15 cellular contexts compared by ENCODE assay signal in genomic region chr1:110916274-110916668, GRCh38. TPM values are rescaled to one million over a fixed set of nuclear protein-coding genes. Genes with fewer than 3 reads are reported as not detected.
DNase-seq lines count a peak whose midpoint lies in the region; ATAC-seq lines count a peak whose summit lies in the region.
"Had no signal": no experiment of that assay in that cellular context is flagged by ENCODE, and none has a peak within 500 bp of the region (broad histone marks: within the 10 kb centered on the region; RNA-seq: fewer than 3 reads in every experiment).

No MANE protein-coding gene starts in this region.

- H3K79me2 ChIP-seq in Karpas-422 (ENCODE audit: low read length): no peaks in the 10 kb centered on the region

- no peaks in the 10 kb centered on the region for H3K9me2 ChIP-seq in Karpas-422 (replicated peaks; ENCODE audit: insufficient read depth, low read length)

- H3K27me3 ChIP-seq in Karpas-422 (ENCODE audit: low read length) (no peaks in the 10 kb centered on the region), aorta (ENCODE audit: control insufficient read depth in 1 of 2, insufficient read depth in 2 of 2, low read length in 1 of 2) (no peaks in the 10 kb centered on the region)
- H3K27me3 ChIP-seq: esophagus muscularis mucosa, ovary, SJCRH30 had no signal

- no peak overlapping the region for H3K9ac ChIP-seq in Karpas-422 (ENCODE audit: low read length)

- H4K20me1 ChIP-seq in Karpas-422 (ENCODE audit: insufficient read depth, low read depth, low read length): no peaks in the 10 kb centered on the region

- H3K4me1 Mint-ChIP-seq in activated T-cell treated with anti-CD3 and anti-CD28 coated beads, Interleukin-2, amount 50 U/mL, for 24 hours (ENCODE audit: low read depth): peaks cover 15% of the 10 kb centered on the region
- peaks cover 11% of the 10 kb centered on the region for H3K4me1 Mint-ChIP-seq in activated T-helper 17 cell treated with anti-CD3 and anti-CD28 coated beads, Interleukin-2, amount 50 U/mL, for 72 hours
- peaks cover 15 to 18% of the 10 kb centered on the region in 2 donors for H3K4me1 Mint-ChIP-seq in natural killer cell treated with Interleukin-12 subunit alpha and Interleukin-12 subunit beta and Interleukin-15 and Interleukin-18, amount 100 ng/mL, for 72 hours (ENCODE audit: low read depth in 2 of 2)

- no peaks in the 10 kb centered on the region for H3K36me3 Mint-ChIP-seq in activated T-cell treated with anti-CD3 and anti-CD28 coated beads, Interleukin-2, amount 50 U/mL, for 24 hours (ENCODE audit: low read depth)
- H3K36me3 Mint-ChIP-seq in activated T-helper 17 cell treated with anti-CD3 and anti-CD28 coated beads, Interleukin-2, amount 50 U/mL, for 72 hours (ENCODE audit: low read depth): no peaks in the 10 kb centered on the region
- peaks cover 17% of the 10 kb centered on the region for H3K36me3 Mint-ChIP-seq in natural killer cell treated with Interleukin-12 subunit alpha and Interleukin-12 subunit beta and Interleukin-15 and Interleukin-18, amount 100 ng/mL, for 72 hours

- peak overlapping the region; percentile 53 for H3K4me2 ChIP-seq in Karpas-422 (ENCODE audit: low read depth, low read length, poor library complexity, severe bottlenecking)

- no peaks in the 10 kb centered on the region for H3K27me3 Mint-ChIP-seq in activated T-cell treated with anti-CD3 and anti-CD28 coated beads, Interleukin-2, amount 50 U/mL, for 24 hours
- no peaks in the 10 kb centered on the region for H3K27me3 Mint-ChIP-seq in activated T-helper 17 cell treated with anti-CD3 and anti-CD28 coated beads, Interleukin-2, amount 50 U/mL, for 72 hours
- peaks cover 3 to 8% of the 10 kb centered on the region in 2 donors for H3K27me3 Mint-ChIP-seq in natural killer cell treated with Interleukin-12 subunit alpha and Interleukin-12 subunit beta and Interleukin-15 and Interleukin-18, amount 100 ng/mL, for 72 hours

- no peaks in the 10 kb centered on the region for H3K9me3 ChIP-seq in Karpas-422 (ENCODE audit: low read length)
- H3K9me3 ChIP-seq in aorta (ENCODE audit: control insufficient read depth, low read length): no peaks in the 10 kb centered on the region
- H3K9me3 ChIP-seq: HAP-1, ovary, SJCRH30 had no signal

- 67% methylated on average over 2 of the region's 2 CpGs for WGBS in aorta, 2 donors

- ATAC-seq in activated T-helper 17 cell treated with anti-CD3 and anti-CD28 coated beads, Interleukin-2, amount 50 U/mL, for 72 hours (replicated peaks): no peak
- ATAC-seq in natural killer cell treated with Interleukin-12 subunit alpha and Interleukin-12 subunit beta and Interleukin-15 and Interleukin-18, amount 100 ng/mL, for 72 hours: no peak
- ATAC-seq in aorta (ENCODE audit: low FRiP score) (no peak), GM19023 (IDR thresholded peaks at IDR 0.05; ENCODE audit: unreplicated experiment) (no peak)

- H3K4me3 ChIP-seq in Karpas-422 (ENCODE audit: low read length) (no peak overlapping the region), aorta (ENCODE audit: low read length in 2 of 2) (no peak overlapping the region)
- H3K4me3 ChIP-seq: esophagus muscularis mucosa, HAP-1, ovary, SJCRH30 had no signal

- H3K36me3 ChIP-seq in Karpas-422 (ENCODE audit: insufficient read depth, low read length): no peaks in the 10 kb centered on the region; the same call in 1 of the 2 replicates
- H3K36me3 ChIP-seq in aorta (ENCODE audit: control insufficient read depth in 1 of 2, insufficient read depth in 2 of 2, low read length in 1 of 2): no peaks in the 10 kb centered on the region
- H3K36me3 ChIP-seq: esophagus muscularis mucosa, HAP-1, ovary, SJCRH30 had no signal

- intact Hi-C loops in aorta (cut with DNase I): no loop called here

- H3K27ac ChIP-seq in Karpas-422 (ENCODE audit: low read length) (no peak overlapping the region), aorta (ENCODE audit: low read depth in 1 of 2, low read length in 2 of 2) (no peak overlapping the region)
- H3K27ac ChIP-seq: esophagus muscularis mucosa, ovary, SJCRH30 had no signal

- no peak overlapping the region for H2AFZ ChIP-seq in Karpas-422 (ENCODE audit: low read length)

- H3K27ac Mint-ChIP-seq in activated T-cell treated with anti-CD3 and anti-CD28 coated beads, Interleukin-2, amount 50 U/mL, for 24 hours: peak overlapping the region; percentile 53
- H3K27ac Mint-ChIP-seq in activated T-helper 17 cell treated with anti-CD3 and anti-CD28 coated beads, Interleukin-2, amount 50 U/mL, for 72 hours: peak overlapping the region; percentile 28
- peak overlapping the region; percentile 62 to 65 for H3K27ac Mint-ChIP-seq in natural killer cell treated with Interleukin-12 subunit alpha and Interleukin-12 subunit beta and Interleukin-15 and Interleukin-18, amount 100 ng/mL, for 72 hours

- H3K4me1 ChIP-seq in Karpas-422 (ENCODE audit: low read length): peaks cover 7% of the 10 kb centered on the region
- H3K4me1 ChIP-seq in aorta (ENCODE audit: control insufficient read depth in 1 of 2, insufficient read depth in 2 of 2, low read length in 2 of 2): no peaks in the 10 kb centered on the region
- H3K4me1 ChIP-seq: esophagus muscularis mucosa, HAP-1, SJCRH30 had no signal

- DNase-seq in activated T-cell treated with anti-CD3 and anti-CD28 coated beads, Interleukin-2, amount 50 U/mL, for 24 hours: no peak
- no peak for DNase-seq in activated T-cell treated with anti-CD3 and anti-CD28 coated beads for 4 hours
- DNase-seq in Karpas-422: no peak
- no peak for DNase-seq in natural killer cell treated with Interleukin-12 subunit alpha and Interleukin-12 subunit beta and Interleukin-15 and Interleukin-18, amount 100 ng/mL, for 72 hours (ENCODE audit: low spot score)
- DNase-seq in aorta: no peak
- no peak for DNase-seq in AG20443 (ENCODE audit: low spot score)
- DNase-seq: NCI-H187, NCI-H446 treated with DMSO at 0.1 percent for 48 hours, ovary had no signal

- peak overlapping the region; percentile 47 for H3K4me3 Mint-ChIP-seq in activated T-cell treated with anti-CD3 and anti-CD28 coated beads, Interleukin-2, amount 50 U/mL, for 24 hours
- H3K4me3 Mint-ChIP-seq in activated T-helper 17 cell treated with anti-CD3 and anti-CD28 coated beads, Interleukin-2, amount 50 U/mL, for 72 hours: peak overlapping the region; percentile 59
- H3K4me3 Mint-ChIP-seq in natural killer cell treated with Interleukin-12 subunit alpha and Interleukin-12 subunit beta and Interleukin-15 and Interleukin-18, amount 100 ng/mL, for 72 hours: peak overlapping the region; percentile 75

- H3K9me3 Mint-ChIP-seq in activated T-cell treated with anti-CD3 and anti-CD28 coated beads, Interleukin-2, amount 50 U/mL, for 24 hours: peaks cover 2% of the 10 kb centered on the region
- peaks cover 4% of the 10 kb centered on the region for H3K9me3 Mint-ChIP-seq in activated T-helper 17 cell treated with anti-CD3 and anti-CD28 coated beads, Interleukin-2, amount 50 U/mL, for 72 hours
- peaks cover 8% of the 10 kb centered on the region for H3K9me3 Mint-ChIP-seq in natural killer cell treated with Interleukin-12 subunit alpha and Interleukin-12 subunit beta and Interleukin-15 and Interleukin-18, amount 100 ng/mL, for 72 hours

RNA-seq across cellular contexts. Expression of gene CD53, which starts 43.3 kb away (rescaled TPM):
- total RNA-seq in Karpas-422 (2014; rRNA removed; shearing (Covaris generic); ENCODE audit: low replicate concordance): 101 and 154 TPM in 2 replicates
- 100 to 1,000 TPM; 315 to 427 TPM for total RNA-seq in activated T-helper 17 cell treated with anti-CD3 and anti-CD28 coated beads, Interleukin-2, amount 50 U/mL, for 72 hours
- 100 to 1,000 TPM; 357 to 897 TPM for total RNA-seq in natural killer cell treated with Interleukin-12 subunit alpha and Interleukin-12 subunit beta and Interleukin-15 and Interleukin-18, amount 100 ng/mL, for 72 hours
- 10 to 100 TPM; 38.3 to 50.7 TPM for total RNA-seq in aorta
- polyA plus RNA-seq in aorta: 10 to 100 TPM in 1 of 2 donors, 1 to 10 TPM in 1; 8.0 to 49.3 TPM
- total RNA-seq: glomerular endothelial cell had no signal

RNA-seq across cellular contexts. Expression of gene LRIF1, which starts 47.5 kb away (rescaled TPM):
- total RNA-seq in Karpas-422 (2014; rRNA removed; shearing (Covaris generic); ENCODE audit: low replicate concordance): 28.2 and 59.3 TPM in 2 replicates
- total RNA-seq in activated T-helper 17 cell treated with anti-CD3 and anti-CD28 coated beads, Interleukin-2, amount 50 U/mL, for 72 hours: 10 to 100 TPM; 11.6 to 16.4 TPM
- 10 to 100 TPM; 15.5 to 21.0 TPM for total RNA-seq in natural killer cell treated with Interleukin-12 subunit alpha and Interleukin-12 subunit beta and Interleukin-15 and Interleukin-18, amount 100 ng/mL, for 72 hours
- total RNA-seq in aorta: 1 to 10 TPM; 6.3 to 6.7 TPM
- polyA plus RNA-seq in aorta: 1 to 10 TPM; 1.5 to 3.4 TPM
